Comparison of ENCODE assay signal across 10 cellular contexts in genomic region chr15:64877435-64877834, GRCh38. TPM values are rescaled to one million over a fixed set of nuclear protein-coding genes. Genes with fewer than 3 reads are reported as not detected.
DNase-seq lines count a peak whose midpoint lies in the region; ATAC-seq, FAIRE-seq and TF ChIP-seq lines count a peak whose summit lies in the region.
"Had no signal": no experiment of that assay in that cellular context is flagged by ENCODE, and none has a peak within 500 bp of the region (broad histone marks: within the 10 kb centered on the region; RNA-seq: fewer than 3 reads in every experiment).

No MANE protein-coding gene starts in this region.

- H3K4me1 ChIP-seq in keratinocyte (ENCODE audit: control insufficient read depth, extremely low read depth, insufficient read depth, low read length) = peaks cover 16% of the 10 kb centered on the region

- DNase-seq in LHCN-M2 (ENCODE audit: low read depth) (peak; percentile 58), keratinocyte (ENCODE audit: low read depth, low spot score) (no peak), WERI-Rb-1 (no peak), SW480 (ENCODE audit: low spot score) (no peak)
- peak; percentile 49 for DNase-seq in activated CD4-positive, alpha-beta memory T cell treated with anti-CD3 and anti-CD28 coated beads, Interleukin-2, amount 10 ng/mL, durations not matched to agents 7 days and 5 days
- no peak for DNase-seq in stimulated activated effector memory CD8-positive, alpha-beta T cell treated with anti-CD3 and anti-CD28 coated beads, Interleukin-12 subunit alpha, Interleukin-12 subunit beta, amount 100 ng/mL, for 72 hours (ENCODE audit: low spot score in 2 of 2)
- no peak for DNase-seq in stimulated activated CD4-positive, alpha-beta T cell treated with anti-CD3 and anti-CD28 coated beads, Interleukin-4, amount 100 ng/mL, for 24 hours
- DNase-seq: stimulated activated naive CD4-positive, alpha-beta T cell treated with Interleukin-2 at 50 U/mL for 16 hours had no signal

- no peaks in the 10 kb centered on the region for H3K9me1 ChIP-seq in keratinocyte (ENCODE audit: control insufficient read depth, extremely low read depth, insufficient read depth, low read length)

- no peak for ATAC-seq in stimulated activated effector memory CD8-positive, alpha-beta T cell treated with anti-CD3 and anti-CD28 coated beads, Interleukin-12 subunit alpha, Interleukin-12 subunit beta, amount 100 ng/mL, for 72 hours
- ATAC-seq in HG02870 (IDR thresholded peaks at IDR 0.05; ENCODE audit: unreplicated experiment) = no peak

- no peaks in the 10 kb centered on the region for H3K36me3 Mint-ChIP-seq in activated CD4-positive, alpha-beta memory T cell treated with anti-CD3 and anti-CD28 coated beads, Interleukin-2, amount 10 ng/mL, durations not matched to agents 7 days and 5 days (ENCODE audit: low read depth)
- no peaks in the 10 kb centered on the region for H3K36me3 Mint-ChIP-seq in stimulated activated effector memory CD8-positive, alpha-beta T cell treated with anti-CD3 and anti-CD28 coated beads, Interleukin-12 subunit alpha, Interleukin-12 subunit beta, amount 100 ng/mL, for 72 hours

- no peak for TF ChIP-seq CTCF in keratinocyte (optimal IDR thresholded peaks at IDR 0.05 in 1 of 3, IDR thresholded peaks at IDR 0.05 in 1 of 3, conservative IDR thresholded peaks at IDR 0.05 in 1 of 3; ENCODE audit: extremely low read depth in 1 of 3, insufficient read depth in 2 of 3, low read length in 3 of 3)
- TF ChIP-seq CTCF in WERI-Rb-1 (IDR thresholded peaks at IDR 0.05; ENCODE audit: low read depth, low read length) = no peak

- H3K27me3 Mint-ChIP-seq in activated CD4-positive, alpha-beta memory T cell treated with anti-CD3 and anti-CD28 coated beads, Interleukin-2, amount 10 ng/mL, durations not matched to agents 7 days and 5 days = no peaks in the 10 kb centered on the region

- H3K9ac ChIP-seq in keratinocyte (ENCODE audit: control insufficient read depth, extremely low read depth, insufficient read depth, low read length) = peak overlapping the region; percentile 10

- dilution Hi-C loops in keratinocyte (cut with MboI; ENCODE audit: extremely low pct_ligation_motif_present, low sequenced_read_pairs) = no loop called here

- H3K4me1 Mint-ChIP-seq in activated CD4-positive, alpha-beta memory T cell treated with anti-CD3 and anti-CD28 coated beads, Interleukin-2, amount 10 ng/mL, durations not matched to agents 7 days and 5 days = peaks cover 59% of the 10 kb centered on the region
- H3K4me1 Mint-ChIP-seq in stimulated activated effector memory CD8-positive, alpha-beta T cell treated with anti-CD3 and anti-CD28 coated beads, Interleukin-12 subunit alpha, Interleukin-12 subunit beta, amount 100 ng/mL, for 72 hours = peaks cover 55% of the 10 kb centered on the region

- peak overlapping the region; percentile 38 for H2AFZ ChIP-seq in keratinocyte (ENCODE audit: control insufficient read depth, low read length)

- no peak for FAIRE-seq in keratinocyte (lab: Jason Lieb, UNC)
- FAIRE-seq: islet of Langerhans had no signal

- peak overlapping the region; percentile 85 for H3K27ac Mint-ChIP-seq in activated CD4-positive, alpha-beta memory T cell treated with anti-CD3 and anti-CD28 coated beads, Interleukin-2, amount 10 ng/mL, durations not matched to agents 7 days and 5 days
- H3K27ac Mint-ChIP-seq in stimulated activated effector memory CD8-positive, alpha-beta T cell treated with anti-CD3 and anti-CD28 coated beads, Interleukin-12 subunit alpha, Interleukin-12 subunit beta, amount 100 ng/mL, for 72 hours = peak overlapping the region; percentile 78

- H3K4me3 Mint-ChIP-seq in activated CD4-positive, alpha-beta memory T cell treated with anti-CD3 and anti-CD28 coated beads, Interleukin-2, amount 10 ng/mL, durations not matched to agents 7 days and 5 days = no peak overlapping the region
- no peak overlapping the region for H3K4me3 Mint-ChIP-seq in stimulated activated effector memory CD8-positive, alpha-beta T cell treated with anti-CD3 and anti-CD28 coated beads, Interleukin-12 subunit alpha, Interleukin-12 subunit beta, amount 100 ng/mL, for 72 hours

- H3K79me2 ChIP-seq in keratinocyte (ENCODE audit: control insufficient read depth, insufficient read depth, low read length) = no peaks in the 10 kb centered on the region

- H3K4me3 ChIP-seq in keratinocyte (ENCODE audit: control insufficient read depth in 2 of 3, extremely low read depth in 1 of 3, insufficient read depth in 2 of 3, low read depth in 1 of 3, low read length in 3 of 3) (no peak overlapping the region), WERI-Rb-1 (ENCODE audit: low read depth, low read length) (no peak overlapping the region)

- CTCF ChIA-PET in activated CD4-positive, alpha-beta memory T cell treated with anti-CD3 and anti-CD28 coated beads, Interleukin-2, amount 10 ng/mL, durations not matched to agents 7 days and 5 days (lab: Charles Lee) = interaction anchor here (1.3 to 2.1 kb wide), 3 partner anchors 9 to 28 kb away, joined by 3 to 10 read pairs (median 3); no protein-coding TSS in a partner anchor

- POLR2A ChIA-PET in activated CD4-positive, alpha-beta memory T cell treated with anti-CD3 and anti-CD28 coated beads, Interleukin-2, amount 10 ng/mL, durations not matched to agents 7 days and 5 days (lab: Charles Lee) = interaction anchor here (1.1 to 6.9 kb wide), 5 partner anchors 10 to 52 kb away, joined by 5 to 96 read pairs (median 5); partner anchors contain the start of gene PIF1

- no peaks in the 10 kb centered on the region for H4K20me1 ChIP-seq in keratinocyte (ENCODE audit: control insufficient read depth, extremely low read depth, insufficient read depth, low read length)

- no peak overlapping the region for H3K4me2 ChIP-seq in keratinocyte (ENCODE audit: control insufficient read depth, extremely low read depth, insufficient read depth, low read depth, low read length)

- H3K9me3 ChIP-seq in keratinocyte (ENCODE audit: control insufficient read depth, low read depth, low read length) (no peaks in the 10 kb centered on the region), WERI-Rb-1 (ENCODE audit: severe bottlenecking) (no peaks in the 10 kb centered on the region)

- H3K27me3 ChIP-seq in keratinocyte (ENCODE audit: control insufficient read depth, extremely low read depth, insufficient read depth, low read length) (no peaks in the 10 kb centered on the region), WERI-Rb-1 (ENCODE audit: insufficient read depth, low read depth, severe bottlenecking) (no peaks in the 10 kb centered on the region)

- H3K9me3 Mint-ChIP-seq in activated CD4-positive, alpha-beta memory T cell treated with anti-CD3 and anti-CD28 coated beads, Interleukin-2, amount 10 ng/mL, durations not matched to agents 7 days and 5 days = no peaks in the 10 kb centered on the region
- H3K9me3 Mint-ChIP-seq in stimulated activated effector memory CD8-positive, alpha-beta T cell treated with anti-CD3 and anti-CD28 coated beads, Interleukin-12 subunit alpha, Interleukin-12 subunit beta, amount 100 ng/mL, for 72 hours = no peaks in the 10 kb centered on the region

- no peaks in the 10 kb centered on the region for H3K36me3 ChIP-seq in keratinocyte (ENCODE audit: control insufficient read depth in 2 of 2, extremely low read depth in 1 of 2, insufficient read depth in 2 of 2, low read length in 2 of 2)
- H3K36me3 ChIP-seq in WERI-Rb-1 = no peaks in the 10 kb centered on the region

- H3K27ac ChIP-seq in keratinocyte (ENCODE audit: control insufficient read depth, insufficient read depth, low read length) (no peak overlapping the region), WERI-Rb-1 (no peak overlapping the region)

RNA-seq across cellular contexts. Expression of gene ANKDD1A, which starts 34.3 kb away (rescaled TPM):
- total RNA-seq in LHCN-M2 (2014; rRNA removed) = 1.9 and 2.8 TPM in 2 replicates
- 2.5 TPM for polyA plus RNA-seq in LHCN-M2 (2012)
- total RNA-seq in activated CD4-positive, alpha-beta memory T cell treated with anti-CD3 and anti-CD28 coated beads, Interleukin-2, amount 10 ng/mL, durations not matched to agents 7 days and 5 days = 10 to 100 TPM; 14.2 to 15.1 TPM
- polyA plus RNA-seq in keratinocyte = 0.53 to 1.1 TPM (median 0.96 TPM) in 3 replicates
- 0.76 TPM for polyA plus RNA-seq in keratinocyte (2011; ENCODE audit: low read depth)
- polyA plus RNA-seq in keratinocyte (2011; cell fraction: cytosol; rRNA removed) = 0.56 and 0.73 TPM in 2 replicates
- 1.1 and 1.8 TPM in 2 replicates for polyA plus RNA-seq in keratinocyte (2011; cell fraction: nucleus; rRNA removed)
- 0.90 and 1.2 TPM in 2 replicates for polyA plus RNA-seq in keratinocyte (2012; ENCODE audit: low replicate concordance)
- 1.8 to 3.0 TPM (median 1.9 TPM) in 3 replicates for polyA minus RNA-seq in keratinocyte
- not detected for polyA minus RNA-seq in keratinocyte (2011; cell fraction: cytosol; rRNA and poly(A)+ RNA removed)
- 0.84 and 1.6 TPM in 2 replicates for polyA minus RNA-seq in keratinocyte (2011; cell fraction: nucleus; rRNA and poly(A)+ RNA removed)

RNA-seq across cellular contexts. Expression of gene PLEKHO2, which starts 35.7 kb away (rescaled TPM):
- total RNA-seq in LHCN-M2 (2014; rRNA removed) = 26.7 and 33.8 TPM in 2 replicates
- polyA plus RNA-seq in LHCN-M2 (2012) = 33.0 TPM
- total RNA-seq in activated CD4-positive, alpha-beta memory T cell treated with anti-CD3 and anti-CD28 coated beads, Interleukin-2, amount 10 ng/mL, durations not matched to agents 7 days and 5 days = 10 to 100 TPM; 32.9 to 33.1 TPM
- 8.8 to 12.0 TPM (median 11.2 TPM) in 3 replicates for polyA plus RNA-seq in keratinocyte
- polyA plus RNA-seq in keratinocyte (2011; ENCODE audit: low read depth) = 1.0 TPM
- polyA plus RNA-seq in keratinocyte (2011; cell fraction: cytosol; rRNA removed) = 8.1 and 9.4 TPM in 2 replicates
- 14.6 and 17.0 TPM in 2 replicates for polyA plus RNA-seq in keratinocyte (2011; cell fraction: nucleus; rRNA removed)
- 4.9 and 11.6 TPM in 2 replicates for polyA plus RNA-seq in keratinocyte (2012; ENCODE audit: low replicate concordance)
- polyA minus RNA-seq in keratinocyte = 11.8 to 17.8 TPM (median 12.1 TPM) in 3 replicates
- 11.7 TPM for polyA minus RNA-seq in keratinocyte (2011; cell fraction: cytosol; rRNA and poly(A)+ RNA removed)
- polyA minus RNA-seq in keratinocyte (2011; cell fraction: nucleus; rRNA and poly(A)+ RNA removed) = 11.0 and 13.6 TPM in 2 replicates

RNA-seq across cellular contexts. Expression of gene PIF1, which starts 52.0 kb away (rescaled TPM):
- 26.4 and 43.9 TPM in 2 replicates for total RNA-seq in LHCN-M2 (2014; rRNA removed)
- polyA plus RNA-seq in LHCN-M2 (2012) = 6.8 TPM
- 10 to 100 TPM; 46.1 to 49.1 TPM for total RNA-seq in activated CD4-positive, alpha-beta memory T cell treated with anti-CD3 and anti-CD28 coated beads, Interleukin-2, amount 10 ng/mL, durations not matched to agents 7 days and 5 days
- 2.3 to 7.6 TPM (median 6.2 TPM) in 3 replicates for polyA plus RNA-seq in keratinocyte
- not detected for polyA plus RNA-seq in keratinocyte (2011; ENCODE audit: low read depth)
- 0.44 and 0.75 TPM in 2 replicates for polyA plus RNA-seq in keratinocyte (2011; cell fraction: cytosol; rRNA removed)
- 7.1 and 7.3 TPM in 2 replicates for polyA plus RNA-seq in keratinocyte (2011; cell fraction: nucleus; rRNA removed)
- 4.9 TPM in 1 of 2 replicates, not detected in the other for polyA plus RNA-seq in keratinocyte (2012; ENCODE audit: low replicate concordance)
- 1.1 to 9.9 TPM (median 3.0 TPM) in 3 replicates for polyA minus RNA-seq in keratinocyte
- 6.9 TPM for polyA minus RNA-seq in keratinocyte (2011; cell fraction: cytosol; rRNA and poly(A)+ RNA removed)
- polyA minus RNA-seq in keratinocyte (2011; cell fraction: nucleus; rRNA and poly(A)+ RNA removed) = 0.63 and 1.4 TPM in 2 replicates

Comparison
In these comparisons a context has a peak if more than half of its experiments do, and no peak if none do; other contexts are left out.
1. DNase-seq: peak in LHCN-M2 (single experiment) and activated CD4-positive, alpha-beta memory T cell treated with anti-CD3 and anti-CD28 coated beads, Interleukin-2, amount 10 ng/mL, durations not matched to agents 7 days and 5 days (single experiment); none in keratinocyte (single experiment), stimulated activated effector memory CD8-positive, alpha-beta T cell treated with anti-CD3 and anti-CD28 coated beads, Interleukin-12 subunit alpha, Interleukin-12 subunit beta, amount 100 ng/mL, for 72 hours (0 of 2), stimulated activated CD4-positive, alpha-beta T cell treated with anti-CD3 and anti-CD28 coated beads, Interleukin-4, amount 100 ng/mL, for 24 hours (single experiment), WERI-Rb-1 (single experiment) and SW480 (single experiment).